In genomic region chr1:146007048-146007784, GRCh38 we compare ENCODE assay signal across 1 cellular context.
TF ChIP-seq lines count a peak whose summit lies in the region.

No MANE protein-coding gene starts in this region.

TF ChIP-seq in K562, 482 proteins besides CTCF, POLR2A, EP300 and RAD21 (continued from another document and continues in another):
- peak; percentile 29; the same call in 1 of the 2 replicates for TF ChIP-seq ZBTB40 (IDR thresholded peaks at IDR 0.05)
- no peak for TF ChIP-seq ZBTB40 (CRISPR knock-in tag; IDR thresholded peaks at IDR 0.05)
- TF ChIP-seq BACH1 (tag; IDR thresholded peaks at IDR 0.05), result peak; percentile 44; the same call in 1 of the 2 replicates
- no peak for TF ChIP-seq CBX2 (IDR thresholded peaks at IDR 0.05; ENCODE audit: insufficient read depth, low read length, poor library complexity, severe bottlenecking)
- no peak for TF ChIP-seq HOXB6 (CRISPR knock-in tag; IDR thresholded peaks at IDR 0.05; ENCODE audit: borderline replicate concordance)
- no peak for TF ChIP-seq GTF2A2 (tag; IDR thresholded peaks at IDR 0.05)
- TF ChIP-seq ZMIZ1 (IDR thresholded peaks at IDR 0.05; ENCODE audit: low read depth in 2 of 2, low read length in 2 of 2), result no peak
- no peak for TF ChIP-seq ZNF668 (CRISPR knock-in tag; IDR thresholded peaks at IDR 0.05)
- no peak for TF ChIP-seq FOXP4 (CRISPR knock-in tag; IDR thresholded peaks at IDR 0.05; ENCODE audit: borderline replicate concordance)
- TF ChIP-seq MXI1 (IDR thresholded peaks at IDR 0.05; ENCODE audit: low read depth, low read length), result no peak
- peak in 1 of 2 experiments; percentile 83; a peak in 1 of 4 replicates for TF ChIP-seq ARNT (IDR thresholded peaks at IDR 0.05)
- no peak for TF ChIP-seq RBM15 (IDR thresholded peaks at IDR 0.05; ENCODE audit: insufficient read depth, low read length)
- TF ChIP-seq STAG1 (CRISPR knock-in tag; IDR thresholded peaks at IDR 0.05; ENCODE audit: borderline replicate concordance), result no peak
- no peak for TF ChIP-seq BRCA1 (IDR thresholded peaks at IDR 0.05)
- TF ChIP-seq BRCA1 (CRISPR knock-in tag; IDR thresholded peaks at IDR 0.05), result no peak
- no peak for TF ChIP-seq ZBTB8A (IDR thresholded peaks at IDR 0.05; ENCODE audit: partially characterized antibody)
- TF ChIP-seq ATF4 (CRISPR knock-in tag; IDR thresholded peaks at IDR 0.05), result no peak
- no peak for TF ChIP-seq PCBP1 (IDR thresholded peaks at IDR 0.05; ENCODE audit: low read depth, low read length, poor library complexity, severe bottlenecking)
- no peak for TF ChIP-seq CBFA2T3 (IDR thresholded peaks at IDR 0.05)
- TF ChIP-seq PTBP1 (IDR thresholded peaks at IDR 0.05; ENCODE audit: low read depth, low read length), result no peak
- TF ChIP-seq ZNF324 (CRISPR knock-in tag; IDR thresholded peaks at IDR 0.05), result no peak
- TF ChIP-seq ARID3A (IDR thresholded peaks at IDR 0.05; ENCODE audit: borderline replicate concordance, low read depth, low read length), result peak; percentile 93
- peak; percentile 75 for TF ChIP-seq BRD9 (IDR thresholded peaks at IDR 0.05; ENCODE audit: low read depth, partially characterized antibody)
- TF ChIP-seq RFX1 (IDR thresholded peaks at IDR 0.05), result no peak
- no peak; the same call in 1 of the 2 replicates for TF ChIP-seq L3MBTL2 (IDR thresholded peaks at IDR 0.05)
- TF ChIP-seq ZNF445 (CRISPR knock-in tag; IDR thresholded peaks at IDR 0.05; ENCODE audit: low read depth), result no peak
- TF ChIP-seq CBX1 (IDR thresholded peaks at IDR 0.05; ENCODE audit: low read depth), result no peak
- TF ChIP-seq ZNF217 (CRISPR knock-in tag; IDR thresholded peaks at IDR 0.05), result no peak
- TF ChIP-seq ZNF174 (CRISPR knock-in tag; IDR thresholded peaks at IDR 0.05), result no peak
- no peak for TF ChIP-seq SP2 (IDR thresholded peaks at IDR 0.05; ENCODE audit: extremely low read depth, low read depth, low read length, poor library complexity, severe bottlenecking)
- TF ChIP-seq MBD2 (IDR thresholded peaks at IDR 0.05; ENCODE audit: borderline replicate concordance, low read depth), result no peak
- peak; percentile 16; the same call in 1 of the 2 replicates for TF ChIP-seq PHF8 (IDR thresholded peaks at IDR 0.05; ENCODE audit: borderline replicate concordance, low read length)
- no peak for TF ChIP-seq ATF6 (CRISPR knock-in tag; IDR thresholded peaks at IDR 0.05)
- TF ChIP-seq IRF9 (tag; IDR thresholded peaks at IDR 0.05), result peak; percentile 25; the same call in 1 of the 2 replicates
- no peak for TF ChIP-seq KDM2B (CRISPR knock-in tag; IDR thresholded peaks at IDR 0.05)
- no peak for TF ChIP-seq MTA2 (IDR thresholded peaks at IDR 0.05; ENCODE audit: low read depth)
- no peak for TF ChIP-seq CBFB (CRISPR knock-in tag; IDR thresholded peaks at IDR 0.05)
- no peak for TF ChIP-seq NCOA1 (IDR thresholded peaks at IDR 0.05; ENCODE audit: low read depth)
- TF ChIP-seq ZNF780A (CRISPR knock-in tag; IDR thresholded peaks at IDR 0.05), result no peak
- no peak for TF ChIP-seq HMBOX1 (IDR thresholded peaks at IDR 0.05)
